Comparison of ENCODE assay signal across 28 cellular contexts in genomic region chrX:136916827-136917226, GRCh38.
"Had no signal": no experiment of that assay in that cellular context is flagged by ENCODE, and none has a peak within 500 bp of the region (broad histone marks: within the 10 kb centered on the region; RNA-seq: fewer than 3 reads in every experiment).

No MANE protein-coding gene starts in this region.

- FAIRE-seq: urothelium cell line had no signal

- H3K4me3 ChIP-seq: ovary, psoas muscle, skin epidermis, stomach, thoracic aorta, thyroid gland, tibial nerve, upper lobe of left lung, vagina had no signal

- H3K36me3 Mint-ChIP-seq: naive thymus-derived CD8-positive, alpha-beta T cell; natural killer cell treated with Interleukin-12 subunit alpha and Interleukin-12 subunit beta and Interleukin-15 and Interleukin-18, amount 100 ng/mL, for 72 hours; stimulated activated effector memory CD8-positive, alpha-beta T cell treated with anti-CD3 and anti-CD28 coated beads, Interleukin-12 subunit alpha, Interleukin-12 subunit beta, amount 100 ng/mL, for 72 hours had no signal

- H2AFZ ChIP-seq: parathyroid adenoma had no signal

- H3K27ac Mint-ChIP-seq: naive thymus-derived CD8-positive, alpha-beta T cell; natural killer cell treated with Interleukin-12 subunit alpha and Interleukin-12 subunit beta and Interleukin-15 and Interleukin-18, amount 100 ng/mL, for 72 hours; nephron progenitor cell; progenitor cell of endocrine pancreas; stimulated activated effector memory CD8-positive, alpha-beta T cell treated with anti-CD3 and anti-CD28 coated beads, Interleukin-12 subunit alpha, Interleukin-12 subunit beta, amount 100 ng/mL, for 72 hours; stimulated activated naive CD8-positive, alpha-beta T cell treated with anti-CD3 and anti-CD28 coated beads, Interleukin-15, Interleukin-2, amounts not matched to agents 100 ng/mL and 50 ng/mL, for 24 hours had no signal

- H3K4me3 Mint-ChIP-seq: naive thymus-derived CD8-positive, alpha-beta T cell; natural killer cell treated with Interleukin-12 subunit alpha and Interleukin-12 subunit beta and Interleukin-15 and Interleukin-18, amount 100 ng/mL, for 72 hours; nephron progenitor cell; neural crest cell; stimulated activated effector memory CD8-positive, alpha-beta T cell treated with anti-CD3 and anti-CD28 coated beads, Interleukin-12 subunit alpha, Interleukin-12 subunit beta, amount 100 ng/mL, for 72 hours; stimulated activated naive B cell treated with anti-CD40 and anti-IgM and Interleukin-4, amounts not matched to agents 10 μg/mL and 1 μg/mL and 100 μg/mL, for 72 hours; stimulated activated naive CD8-positive, alpha-beta T cell treated with anti-CD3 and anti-CD28 coated beads, Interleukin-15, Interleukin-2, amounts not matched to agents 100 ng/mL and 50 ng/mL, for 24 hours had no signal

- H3K79me2 ChIP-seq: parathyroid adenoma had no signal

- H3K9me3 ChIP-seq: ovary, psoas muscle, stomach, thoracic aorta, thyroid gland, tibial nerve, upper lobe of left lung, vagina had no signal

- H3K27ac ChIP-seq: ovary, parathyroid adenoma, psoas muscle, skin epidermis, stomach, thoracic aorta, thyroid gland, tibial nerve, upper lobe of left lung, vagina had no signal

- H3K4me1 Mint-ChIP-seq: neural crest cell had no signal

- H3K9me3 Mint-ChIP-seq: naive thymus-derived CD8-positive, alpha-beta T cell; natural killer cell treated with Interleukin-12 subunit alpha and Interleukin-12 subunit beta and Interleukin-15 and Interleukin-18, amount 100 ng/mL, for 72 hours; stimulated activated effector memory CD8-positive, alpha-beta T cell treated with anti-CD3 and anti-CD28 coated beads, Interleukin-12 subunit alpha, Interleukin-12 subunit beta, amount 100 ng/mL, for 72 hours; stimulated activated naive B cell treated with anti-CD40 and anti-IgM and Interleukin-4, amounts not matched to agents 10 μg/mL and 1 μg/mL and 100 μg/mL, for 72 hours; stimulated activated naive CD8-positive, alpha-beta T cell treated with anti-CD3 and anti-CD28 coated beads, Interleukin-15, Interleukin-2, amounts not matched to agents 100 ng/mL and 50 ng/mL, for 24 hours had no signal

- ATAC-seq: naive thymus-derived CD8-positive, alpha-beta T cell; natural killer cell treated with Interleukin-12 subunit alpha and Interleukin-12 subunit beta and Interleukin-15 and Interleukin-18, amount 100 ng/mL, for 72 hours; psoas muscle; right cardiac atrium; sciatic nerve; stimulated activated effector memory CD8-positive, alpha-beta T cell treated with anti-CD3 and anti-CD28 coated beads, Interleukin-12 subunit alpha, Interleukin-12 subunit beta, amount 100 ng/mL, for 72 hours; stimulated activated naive B cell treated with anti-CD40 and anti-IgM and Interleukin-4, amounts not matched to agents 10 μg/mL and 1 μg/mL and 100 μg/mL, for 72 hours had no signal

- H3K36me3 ChIP-seq: ovary, stomach, thoracic aorta, thyroid gland, tibial nerve, upper lobe of left lung, vagina had no signal

- H3K27me3 ChIP-seq: ovary, stomach, thyroid gland, tibial nerve, upper lobe of left lung, vagina had no signal

- DNase-seq: naive thymus-derived CD8-positive, alpha-beta T cell; nephron progenitor cell; occipital lobe; ovary; psoas muscle; right cardiac atrium; stimulated activated CD4-positive, alpha-beta T cell treated with anti-CD3 and anti-CD28 coated beads, Interleukin-15, amount 100 ng/mL, for 24 hours; stimulated activated CD4-positive, alpha-beta T cell treated with anti-CD3 and anti-CD28 coated beads, Interleukin-2, amount 100 ng/mL, for 24 hours; stimulated activated CD4-positive, alpha-beta T cell treated with anti-CD3 and anti-CD28 coated beads, Interleukin-2, amount 100 ng/mL, for 48 hours; stimulated activated CD4-positive, alpha-beta T cell treated with anti-CD3 and anti-CD28 coated beads, Interleukin-4, amount 100 ng/mL, for 24 hours; stimulated activated naive B cell treated with anti-CD40 and anti-IgM and Interleukin-4, amounts not matched to agents 10 μg/mL and 1 μg/mL and 100 μg/mL, for 72 hours; stimulated activated naive CD4-positive, alpha-beta T cell treated with Interleukin-2 at 50 U/mL for 16 hours; stomach; thyroid gland; trophoblast cell; upper lobe of left lung had no signal

- H3K9ac ChIP-seq: parathyroid adenoma had no signal

- H3K27me3 Mint-ChIP-seq: naive thymus-derived CD8-positive, alpha-beta T cell; natural killer cell treated with Interleukin-12 subunit alpha and Interleukin-12 subunit beta and Interleukin-15 and Interleukin-18, amount 100 ng/mL, for 72 hours; progenitor cell of endocrine pancreas; stimulated activated naive B cell treated with anti-CD40 and anti-IgM and Interleukin-4, amounts not matched to agents 10 μg/mL and 1 μg/mL and 100 μg/mL, for 72 hours; stimulated activated naive CD8-positive, alpha-beta T cell treated with anti-CD3 and anti-CD28 coated beads, Interleukin-15, Interleukin-2, amounts not matched to agents 100 ng/mL and 50 ng/mL, for 24 hours had no signal

- H3K4me1 ChIP-seq: parathyroid adenoma, psoas muscle, stomach, thyroid gland, tibial nerve, upper lobe of left lung, vagina had no signal
